Comparison of ENCODE assay signal across 32 cellular contexts in the genomic region with DNA sequence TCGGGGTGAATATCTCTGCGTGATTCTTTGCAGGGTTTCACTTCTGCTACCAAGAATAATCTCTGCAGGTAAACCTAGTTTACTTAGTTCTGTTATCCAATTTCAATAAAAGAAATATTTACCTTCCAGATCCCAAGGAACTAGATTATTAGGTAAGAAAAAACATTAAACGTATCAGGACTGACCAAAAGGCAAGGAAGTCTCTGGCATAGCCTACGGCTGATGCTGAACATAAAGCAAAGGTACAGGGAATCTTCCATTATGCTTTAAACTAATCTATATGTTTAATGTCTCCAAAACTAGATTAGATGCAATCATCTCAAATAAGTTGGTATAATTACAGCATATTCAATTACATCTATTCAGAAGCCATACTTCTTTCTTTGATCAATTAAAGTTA.
DNase-seq lines count a peak whose midpoint lies in the region; ATAC-seq, FAIRE-seq and TF ChIP-seq lines count a peak whose summit lies in the region.
"Had no signal": no experiment of that assay in that cellular context is flagged by ENCODE, and none has a peak within 500 bp of the region (broad histone marks: within the 10 kb centered on the region; RNA-seq: fewer than 3 reads in every experiment).

No MANE protein-coding gene starts in this region.

- H2BK12ac ChIP-seq in neuronal stem cell (ENCODE audit: low read length): no peak overlapping the region

- H3K14ac ChIP-seq in neuronal stem cell (ENCODE audit: low read length): no peak overlapping the region

- H2BK15ac ChIP-seq in neuronal stem cell (ENCODE audit: low read length): no peak overlapping the region

- H3K4me3 ChIP-seq in neuronal stem cell (ENCODE audit: low read length in 2 of 2): no peak overlapping the region
- H3K4me3 ChIP-seq: A549; BLaER1; BLaER1 treated with 17β-estradiol and CSF1 and Interleukin-3, amounts not matched to agents 10 nM and 100 nM had no signal

- no peaks in the 10 kb centered on the region for H3K9me3 ChIP-seq in neuronal stem cell (replicated peaks in 1 of 2; ENCODE audit: control insufficient read depth in 2 of 2, insufficient read depth in 1 of 2, low read depth in 1 of 2, low read length in 2 of 2)
- H3K9me3 ChIP-seq: A549; BE2C; BLaER1; BLaER1 treated with 17β-estradiol and CSF1 and Interleukin-3, amounts not matched to agents 10 nM and 100 nM; Caco-2 had no signal

- H2AFZ ChIP-seq in neuronal stem cell (ENCODE audit: low read length): no peak overlapping the region

- no peaks in the 10 kb centered on the region for H3K4me1 ChIP-seq in neuronal stem cell (ENCODE audit: control insufficient read depth in 2 of 2, insufficient read depth in 1 of 2, low read depth in 1 of 2, low read length in 2 of 2)
- H3K4me1 ChIP-seq: A549; BE2C; BLaER1; BLaER1 treated with 17β-estradiol and CSF1 and Interleukin-3, amounts not matched to agents 10 nM and 100 nM; Caco-2 had no signal

- no peaks in the 10 kb centered on the region for H3K36me3 ChIP-seq in neuronal stem cell (replicated peaks in 1 of 2; ENCODE audit: control insufficient read depth in 2 of 2, insufficient read depth in 2 of 2, low read length in 2 of 2)
- H3K36me3 ChIP-seq: BE2C; BLaER1; BLaER1 treated with 17β-estradiol and CSF1 and Interleukin-3, amounts not matched to agents 10 nM and 100 nM had no signal

- H3K4ac ChIP-seq in neuronal stem cell (ENCODE audit: low read length): no peak overlapping the region

- H2BK5ac ChIP-seq in neuronal stem cell (ENCODE audit: low read length): no peak overlapping the region

- TF ChIP-seq CTCF in D721Med (IDR thresholded peaks at IDR 0.05; ENCODE audit: insufficient read depth, missing control alignments): no peak

- H4K91ac ChIP-seq in neuronal stem cell (ENCODE audit: low read depth, low read length, poor library complexity): no peak overlapping the region

- ATAC-seq in GM21367 (IDR thresholded peaks at IDR 0.05; ENCODE audit: unreplicated experiment): no peak
- ATAC-seq: A549; CD8-positive, alpha-beta T cell had no signal

- H3K9ac ChIP-seq in neuronal stem cell (ENCODE audit: low read depth, low read length, poor library complexity): no peak overlapping the region
- H3K9ac ChIP-seq: BLaER1; BLaER1 treated with 17β-estradiol and CSF1 and Interleukin-3, amounts not matched to agents 10 nM and 100 nM had no signal

- no CpG with 5 or more reads among the region's 4 CpGs for WGBS in neuronal stem cell (ENCODE audit: extremely low coverage in 2 of 2, insufficient read length in 2 of 2, insufficient replicate concordance in 1 of 2), 2 donors

- H3K23ac ChIP-seq in neuronal stem cell (ENCODE audit: low read depth, low read length, poor library complexity): no peak overlapping the region

- H3K4me2 ChIP-seq in neuronal stem cell (ENCODE audit: insufficient read depth, low read length, poor library complexity, severe bottlenecking): no peak overlapping the region
- H3K4me2 ChIP-seq: A549; BLaER1; BLaER1 treated with 17β-estradiol and CSF1 and Interleukin-3, amounts not matched to agents 10 nM and 100 nM had no signal

- H4K8ac ChIP-seq in neuronal stem cell (ENCODE audit: low read depth, low read length): no peak overlapping the region

- H3K27ac ChIP-seq in neuronal stem cell (replicated peaks; ENCODE audit: low read length): no peak overlapping the region
- H3K27ac ChIP-seq: 22Rv1; A549; BLaER1; BLaER1 treated with 17β-estradiol and CSF1 and Interleukin-3, amounts not matched to agents 10 nM and 100 nM; C4-2B had no signal

- no peak overlapping the region for H2BK120ac ChIP-seq in neuronal stem cell (ENCODE audit: low read depth, low read length)

- H2AK5ac ChIP-seq in neuronal stem cell (ENCODE audit: low read depth, low read length): no peak overlapping the region

- no peaks in the 10 kb centered on the region for H3K27me3 ChIP-seq in neuronal stem cell (ENCODE audit: control insufficient read depth in 3 of 3, insufficient read depth in 3 of 3, low read depth in 1 of 3, low read length in 3 of 3)
- H3K27me3 ChIP-seq: BE2C; BLaER1; BLaER1 treated with 17β-estradiol and CSF1 and Interleukin-3, amounts not matched to agents 10 nM and 100 nM had no signal

- DNase-seq in D721Med (ENCODE audit: insufficient read length, low spot score) (no peak), NCI-H69 (lab: John Stamatoyannopoulos, UW) (peak; percentile 69), SK-N-DZ (ENCODE audit: low spot score) (peak; percentile 26), neuronal stem cell (ENCODE audit: low spot score) (no peak)
- DNase-seq in stimulated activated CD4-positive, alpha-beta T cell treated with anti-CD3 and anti-CD28 coated beads, Interleukin-15, amount 100 ng/mL, for 24 hours: no peak
- DNase-seq: 8988T; ACHN; AML-193; BE2C; C1 segment of cervical spinal cord; Caco-2; Calu3; CD4-positive, alpha-beta memory T cell; CD4-positive, alpha-beta T cell; CD4-positive, CD25-positive, alpha-beta regulatory T cell; CD8-positive, alpha-beta memory T cell; CD8-positive, alpha-beta T cell; COR-L47; DMS 273 treated with DMSO at 0.1 percent for 48 hours; DMS153; DMS53; DMS79; DMS79 treated with DMSO at 0.1 percent for 48 hours; DND-41; EL had no signal

- H3K79me1 ChIP-seq in neuronal stem cell (ENCODE audit: low read depth, low read length): no peaks in the 10 kb centered on the region

- FAIRE-seq in D721Med (lab: Jason Lieb, UNC): peak; percentile 6
- FAIRE-seq: A204.1, A549 had no signal

- H3K18ac ChIP-seq in neuronal stem cell (ENCODE audit: low read length): no peak overlapping the region

Comparison
In these comparisons a context has a peak if more than half of its experiments do, and no peak if none do; other contexts are left out.
1. DNase-seq: peak in NCI-H69 (single experiment) and SK-N-DZ (single experiment); none in D721Med (single experiment), stimulated activated CD4-positive, alpha-beta T cell treated with anti-CD3 and anti-CD28 coated beads, Interleukin-15, amount 100 ng/mL, for 24 hours (single experiment) and neuronal stem cell (single experiment).